ENCODE assay signal across 24 cellular contexts in genomic region chr4:177301127-177301639, GRCh38. TPM values are rescaled to one million over a fixed set of nuclear protein-coding genes. Genes with fewer than 3 reads are reported as not detected.
DNase-seq lines count a peak whose midpoint lies in the region; ATAC-seq and TF ChIP-seq lines count a peak whose summit lies in the region.
"Had no signal": no experiment of that assay in that cellular context is flagged by ENCODE, and none has a peak within 500 bp of the region (broad histone marks: within the 10 kb centered on the region; RNA-seq: fewer than 3 reads in every experiment).

No MANE protein-coding gene starts in this region.

- ATAC-seq in GM21528 (IDR thresholded peaks at IDR 0.05; ENCODE audit: low FRiP score, unreplicated experiment), result no peak
- ATAC-seq in upper lobe of left lung (ENCODE audit: low FRiP score in 2 of 2), result no peak
- ATAC-seq: esophagus mucosa, gastroesophageal sphincter had no signal

- H3K4me3 ChIP-seq in mammary epithelial cell (replicated peaks in 1 of 3; ENCODE audit: insufficient read depth in 1 of 3, low read depth in 2 of 3, low read length in 3 of 3) (peak overlapping the region in 1 of 3 experiments; percentile 9), breast epithelium (no peak overlapping the region), ascending aorta (no peak overlapping the region), upper lobe of left lung (no peak overlapping the region)
- H3K4me3 ChIP-seq: gastroesophageal sphincter, right atrium auricular region had no signal

- TF ChIP-seq CTCF in mammary epithelial cell (conservative IDR thresholded peaks at IDR 0.05 in 1 of 2, IDR thresholded peaks at IDR 0.05 in 1 of 2; ENCODE audit: extremely low read depth in 1 of 2, insufficient read depth in 1 of 2, low read depth in 1 of 2, low read length in 2 of 2), result no peak
- no peak for TF ChIP-seq CTCF in breast epithelium (IDR thresholded peaks at IDR 0.05)
- no peak for TF ChIP-seq CTCF in ascending aorta (IDR thresholded peaks at IDR 0.05)
- no peak for TF ChIP-seq CTCF in upper lobe of left lung (IDR thresholded peaks at IDR 0.05)

- in situ Hi-C loops in mammary epithelial cell (cut with MboI; ENCODE audit: low sequenced_read_pairs in 2 of 2), result no loop called here

- TF ChIP-seq EP300 in upper lobe of left lung (IDR thresholded peaks at IDR 0.05), result no peak

- CTCF ChIA-PET in mammary epithelial cell (lab: Charles Lee; ENCODE audit: low non-redundant PET), result no interaction called here

- H3K9ac ChIP-seq in mammary epithelial cell (ENCODE audit: insufficient read depth, low read length), result no peak overlapping the region

- dilution Hi-C loops in mammary epithelial cell (cut with HindIII; ENCODE audit: low sequenced_read_pairs), result no loop called here

- no TSS peak for BruUV-seq in mammary epithelial cell (replicated peaks; lab: Mats Ljungman, UMichigan)

- H3K9me3 ChIP-seq in mammary epithelial cell (replicated peaks; ENCODE audit: insufficient read depth, low read length) (peaks cover 8% of the 10 kb centered on the region), breast epithelium (peaks cover 6 to 12% of the 10 kb centered on the region in 2 donors), ascending aorta (peaks cover 3 to 16% of the 10 kb centered on the region in 2 donors), upper lobe of left lung (peaks cover 3 to 9% (median 6%) of the 10 kb centered on the region in 4 donors)

- peak overlapping the region; percentile 39 for H3K4me2 ChIP-seq in mammary epithelial cell (ENCODE audit: insufficient read depth, low read depth, low read length)

- H2AFZ ChIP-seq in mammary epithelial cell (ENCODE audit: low read depth, low read length), result peak overlapping the region; percentile 84

- H3K36me3 ChIP-seq in mammary epithelial cell (ENCODE audit: insufficient read depth, low read length), result no peaks in the 10 kb centered on the region
- H3K36me3 ChIP-seq in breast epithelium, result no peaks in the 10 kb centered on the region
- no peaks in the 10 kb centered on the region for H3K36me3 ChIP-seq in ascending aorta
- H3K36me3 ChIP-seq in upper lobe of left lung, result no peaks in the 10 kb centered on the region
- H3K36me3 ChIP-seq: gastroesophageal sphincter, right atrium auricular region had no signal

- DNase-seq in mammary epithelial cell, result peak; percentile 19
- no peak for DNase-seq in breast epithelium (ENCODE audit: low spot score in 2 of 2)
- peak; percentile 70 for DNase-seq in NOMO-1 treated with dmso at 0.1 percent for 144 hours (lab: John Stamatoyannopoulos, UW; ENCODE audit: unreplicated experiment)
- no peak for DNase-seq in ascending aorta (ENCODE audit: low spot score in 2 of 2)
- DNase-seq in upper lobe of left lung, result no peak
- DNase-seq in UCSD-AML1 (lab: John Stamatoyannopoulos, UW; ENCODE audit: unreplicated experiment), result no peak
- DNase-seq in amniotic stem cell (lab: John Stamatoyannopoulos, UW), result no peak
- DNase-seq: 8988T; activated B cell treated with CpG ODN at 0.5 μM for 24 hours; activated CD4-positive, alpha-beta memory T cell treated with anti-CD3 and anti-CD28 coated beads, Interleukin-2, amount 10 ng/mL, durations not matched to agents 7 days and 5 days; activated naive CD4-positive, alpha-beta T cell treated with Interleukin-2 at 50 U/mL for 16 hours; aorta; cerebellar nuclear complex; effector CD4-positive, alpha-beta T cell; NCI-H1105; NCI-H2029 treated with DMSO at 0.1 percent for 48 hours; SHP77 treated with DMSO at 0.1 percent for 48 hours; stimulated activated CD8-positive, alpha-beta memory T cell treated with anti-CD3 and anti-CD28 coated beads, Interleukin-4, amount 100 ng/mL, for 48 hours; T-helper 2 cell had no signal

- H3K79me2 ChIP-seq in mammary epithelial cell (ENCODE audit: insufficient read depth, low read length), result no peaks in the 10 kb centered on the region

- H3K27me3 ChIP-seq in mammary epithelial cell (ENCODE audit: insufficient read depth, low read length) (no peaks in the 10 kb centered on the region), breast epithelium (no peaks in the 10 kb centered on the region), ascending aorta (no peaks in the 10 kb centered on the region), upper lobe of left lung (no peaks in the 10 kb centered on the region)
- H3K27me3 ChIP-seq: gastroesophageal sphincter, right atrium auricular region had no signal

- intact Hi-C loops in mammary epithelial cell (cut with micrococcal nuclease), result loop anchor here (10.0 kb wide), 1 partner anchor 506 kb away; the partner anchor contains the start of gene VEGFC
- intact Hi-C loops in breast epithelium (cut with DNase I; ENCODE audit: low total_unique reads), result no loop called here
- intact Hi-C loops in ascending aorta (cut with DNase I), result loop anchor here (5.0 kb wide), 1 partner anchor 141 kb away; the partner anchor contains the start of gene AGA

- H3K27ac ChIP-seq in mammary epithelial cell (ENCODE audit: insufficient read depth, low read depth, low read length) (no peak overlapping the region), breast epithelium (peak overlapping the region in 1 of 2 donors; percentile 20), ascending aorta (peak overlapping the region; percentile 27 to 74), upper lobe of left lung (no peak overlapping the region)
- H3K27ac ChIP-seq: gastroesophageal sphincter, right atrium auricular region had no signal

- peaks cover 12% of the 10 kb centered on the region for H3K4me1 ChIP-seq in mammary epithelial cell (ENCODE audit: insufficient read depth, low read length)
- H3K4me1 ChIP-seq in breast epithelium, result no peaks in the 10 kb centered on the region
- H3K4me1 ChIP-seq in ascending aorta, result peaks cover 0 to 14% of the 10 kb centered on the region in 2 donors
- H3K4me1 ChIP-seq in upper lobe of left lung, result peaks cover 0 to 16% (median 3%) of the 10 kb centered on the region in 4 donors
- H3K4me1 ChIP-seq: gastroesophageal sphincter, right atrium auricular region had no signal

- no peaks in the 10 kb centered on the region for H4K20me1 ChIP-seq in mammary epithelial cell (ENCODE audit: insufficient read depth, low read length)

- TF ChIP-seq POLR2A in breast epithelium (IDR thresholded peaks at IDR 0.05), result no peak
- TF ChIP-seq POLR2A in upper lobe of left lung (IDR thresholded peaks at IDR 0.05), result no peak

- WGBS in mammary epithelial cell (ENCODE audit: low coverage, missing lambda C conversion rate), result 2% methylated on average over 4 of the region's 4 CpGs
- 46 to 54% methylated on average over 4 of the region's 4 CpGs for WGBS in upper lobe of left lung, 2 donors

RNA-seq across cellular contexts. Expression of gene NEIL3, which starts 8.5 kb away (rescaled TPM):
- total RNA-seq in mammary epithelial cell (1 to 10 TPM; 1.2 to 7.5 TPM), breast epithelium (under 1 TPM in 1 of 3 donors, not detected in 2; 0.32 TPM), ascending aorta (not detected), upper lobe of left lung (1 to 10 TPM in 1 of 6 donors, under 1 TPM in 3, not detected in 2; 0.39 to 1.0 (median 0.61) TPM)
- polyA plus RNA-seq in mammary epithelial cell, result 9.8 TPM
- 8.7 TPM for polyA minus RNA-seq in mammary epithelial cell
- polyA plus RNA-seq: urinary bladder had no signal

Comparison
In these comparisons a context has a peak if more than half of its experiments do, and no peak if none do; other contexts are left out.
1. DNase-seq: peak in mammary epithelial cell (single experiment) and NOMO-1 treated with dmso at 0.1 percent for 144 hours (single experiment); none in breast epithelium (0 of 2), ascending aorta (0 of 2), upper lobe of left lung (0 of 2), UCSD-AML1 (single experiment) and amniotic stem cell (single experiment).
2. H3K27ac ChIP-seq: peak in ascending aorta (2 of 2); none in mammary epithelial cell (single experiment) and upper lobe of left lung (0 of 4).